In the genomic region with DNA sequence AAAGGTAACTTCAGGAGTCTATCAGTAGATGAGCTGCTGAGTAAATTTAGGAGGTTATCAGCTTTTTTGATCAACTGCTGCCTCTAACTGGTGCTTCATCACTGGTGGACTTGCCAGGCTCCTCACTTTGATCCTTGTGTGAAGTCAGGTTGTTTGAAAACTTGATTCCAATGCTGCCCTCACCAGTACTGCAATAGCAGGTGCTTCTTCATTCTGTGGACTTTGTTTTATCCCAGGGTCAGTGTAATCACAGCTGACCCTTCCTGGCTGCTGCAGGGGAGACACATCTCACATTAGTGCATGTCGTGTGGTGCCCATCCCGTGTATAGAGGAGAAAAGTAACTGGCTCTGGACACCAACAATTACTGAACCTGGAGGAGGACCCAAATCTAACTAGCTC, we compare ENCODE assay signal across 19 cellular contexts. TPM values are rescaled to one million over a fixed set of nuclear protein-coding genes. Genes with fewer than 3 reads are reported as not detected.
DNase-seq lines count a peak whose midpoint lies in the region; ATAC-seq and TF ChIP-seq lines count a peak whose summit lies in the region.
"Had no signal": no experiment of that assay in that cellular context is flagged by ENCODE, and none has a peak within 500 bp of the region (broad histone marks: within the 10 kb centered on the region; RNA-seq: fewer than 3 reads in every experiment).

No MANE protein-coding gene starts in this region.

- H3K9me3 ChIP-seq in right atrium auricular region (no peaks in the 10 kb centered on the region), esophagus squamous epithelium (no peaks in the 10 kb centered on the region)
- H3K9me3 ChIP-seq: HAP-1 had no signal

- H3K36me3 Mint-ChIP-seq in endothelial cell (ENCODE audit: low read depth, unreplicated experiment) (peaks cover 22% of the 10 kb centered on the region), neural crest cell (ENCODE audit: low read depth) (no peaks in the 10 kb centered on the region)
- peaks cover 10% of the 10 kb centered on the region for H3K36me3 Mint-ChIP-seq in activated T-cell treated with anti-CD3 and anti-CD28 coated beads, Interleukin-2, amount 50 U/mL, for 4 hours (ENCODE audit: insufficient read depth)

- intact Hi-C loops in Right ventricle myocardium inferior (cut with DNase I) (no loop called here), esophagus squamous epithelium (cut with DNase I) (no loop called here)

- peaks cover 3% of the 10 kb centered on the region for H3K27me3 Mint-ChIP-seq in endothelial cell (ENCODE audit: unreplicated experiment)
- no peaks in the 10 kb centered on the region for H3K27me3 Mint-ChIP-seq in neural crest cell (ENCODE audit: low read depth)
- no peaks in the 10 kb centered on the region for H3K27me3 Mint-ChIP-seq in activated T-cell treated with anti-CD3 and anti-CD28 coated beads, Interleukin-2, amount 50 U/mL, for 4 hours (ENCODE audit: low read depth)
- H3K27me3 Mint-ChIP-seq: B cell; CD4-positive, alpha-beta T cell; CD8-positive, alpha-beta memory T cell had no signal

- no peak overlapping the region for H3K4me3 Mint-ChIP-seq in endothelial cell (ENCODE audit: unreplicated experiment)
- H3K4me3 Mint-ChIP-seq in neural crest cell: no peak overlapping the region
- no peak overlapping the region for H3K4me3 Mint-ChIP-seq in activated T-cell treated with anti-CD3 and anti-CD28 coated beads, Interleukin-2, amount 50 U/mL, for 4 hours
- H3K4me3 Mint-ChIP-seq: B cell; CD4-positive, alpha-beta T cell; CD8-positive, alpha-beta memory T cell; HFFc6 had no signal

- no peak for ATAC-seq in Right ventricle myocardium inferior
- no peak for ATAC-seq in activated T-cell treated with anti-CD3 and anti-CD28 coated beads, Interleukin-2, amount 50 U/mL, for 4 hours

- H3K27me3 ChIP-seq in right atrium auricular region (no peaks in the 10 kb centered on the region), esophagus squamous epithelium (no peaks in the 10 kb centered on the region)
- H3K27me3 ChIP-seq: BLaER1 had no signal

- H3K4me1 Mint-ChIP-seq in endothelial cell (ENCODE audit: unreplicated experiment): peaks cover 13% of the 10 kb centered on the region
- H3K4me1 Mint-ChIP-seq in neural crest cell: no peaks in the 10 kb centered on the region
- H3K4me1 Mint-ChIP-seq in activated T-cell treated with anti-CD3 and anti-CD28 coated beads, Interleukin-2, amount 50 U/mL, for 4 hours (ENCODE audit: low read depth): peaks cover 10% of the 10 kb centered on the region
- H3K4me1 Mint-ChIP-seq: CD8-positive, alpha-beta memory T cell had no signal

- 83 to 85% methylated on average over 2 of the region's 2 CpGs for WGBS in esophagus squamous epithelium, 2 donors

- TF ChIP-seq CTCF in right atrium auricular region (IDR thresholded peaks at IDR 0.05): no peak
- no peak for TF ChIP-seq CTCF in endothelial cell (IDR thresholded peaks at IDR 0.05; ENCODE audit: unreplicated experiment)
- no peak for TF ChIP-seq CTCF in neural crest cell (conservative IDR thresholded peaks at IDR 0.05)
- no peak for TF ChIP-seq CTCF in esophagus squamous epithelium (IDR thresholded peaks at IDR 0.05)

- H3K36me3 ChIP-seq in right atrium auricular region (no peaks in the 10 kb centered on the region), esophagus squamous epithelium (no peaks in the 10 kb centered on the region)
- H3K36me3 ChIP-seq: HAP-1 had no signal

- H3K4me1 ChIP-seq in right atrium auricular region: no peaks in the 10 kb centered on the region
- no peaks in the 10 kb centered on the region for H3K4me1 ChIP-seq in esophagus squamous epithelium

- H3K4me3 ChIP-seq in right atrium auricular region (no peak overlapping the region), esophagus squamous epithelium (no peak overlapping the region)
- H3K4me3 ChIP-seq: BLaER1, HAP-1 had no signal

- H3K27ac Mint-ChIP-seq in endothelial cell (ENCODE audit: unreplicated experiment) (peak overlapping the region; percentile 79), neural crest cell (ENCODE audit: unreplicated experiment) (peak overlapping the region; percentile 59)
- H3K27ac Mint-ChIP-seq: B cell; CD4-positive, alpha-beta T cell; CD8-positive, alpha-beta memory T cell; HFFc6 had no signal

- TF ChIP-seq POLR2A in esophagus squamous epithelium (IDR thresholded peaks at IDR 0.05): no peak

- H3K9me3 Mint-ChIP-seq in endothelial cell (ENCODE audit: unreplicated experiment): no peaks in the 10 kb centered on the region
- H3K9me3 Mint-ChIP-seq in neural crest cell: no peaks in the 10 kb centered on the region
- H3K9me3 Mint-ChIP-seq in activated T-cell treated with anti-CD3 and anti-CD28 coated beads, Interleukin-2, amount 50 U/mL, for 4 hours: no peaks in the 10 kb centered on the region
- H3K9me3 Mint-ChIP-seq: CD8-positive, alpha-beta memory T cell; HFFc6 had no signal

- H3K27ac ChIP-seq in right atrium auricular region (no peak overlapping the region), esophagus squamous epithelium (no peak overlapping the region)
- H3K27ac ChIP-seq: 22Rv1, BLaER1, C4-2B had no signal

- peak; percentile 9 for DNase-seq in DMS 273 (lab: John Stamatoyannopoulos, UW; ENCODE audit: unreplicated experiment)
- DNase-seq in DMS 273 treated with DMSO at 0.1 percent for 48 hours (lab: John Stamatoyannopoulos, UW): no peak
- peak; percentile 21 for DNase-seq in right atrium auricular region (ENCODE audit: low spot score)
- no peak for DNase-seq in Right ventricle myocardium inferior (ENCODE audit: missing footprints)
- no peak for DNase-seq in endothelial cell (ENCODE audit: low spot score)
- no peak for DNase-seq in neural crest cell (ENCODE audit: low read depth, low spot score)
- no peak for DNase-seq in activated T-cell treated with anti-CD3 and anti-CD28 coated beads, Interleukin-2, amount 50 U/mL, for 4 hours
- DNase-seq in esophagus squamous epithelium (lab: John Stamatoyannopoulos, UW): no peak
- DNase-seq: CD4-positive, alpha-beta T cell; CD8-positive, alpha-beta memory T cell; DMS153; DND-41; GOT3; HFFc6 had no signal

RNA-seq across cellular contexts. Expression of gene KIAA1614, which starts 20.0 kb away (rescaled TPM):
- total RNA-seq in right atrium auricular region (10 to 100 TPM in 1 of 2 donors, 1 to 10 TPM in 1; 9.1 to 11.0 TPM), Right ventricle myocardium inferior (6.4 TPM), endothelial cell (ENCODE audit: unreplicated experiment) (2.6 TPM), neural crest cell (2.1 and 3.2 TPM in 2 replicates), esophagus squamous epithelium (1 to 10 TPM in 2 of 4 donors, under 1 TPM in 2; 0.66 to 7.6 (median 2.8) TPM)
- under 1 TPM; 0.10 to 0.16 (median 0.11) TPM for total RNA-seq in activated T-cell treated with anti-CD3 and anti-CD28 coated beads, Interleukin-2, amount 50 U/mL, for 4 hours

Comparison
In these comparisons a context has a peak if more than half of its experiments do, and no peak if none do; other contexts are left out.
1. DNase-seq: peak in DMS 273 (single experiment) and right atrium auricular region (single experiment); none in DMS 273 treated with DMSO at 0.1 percent for 48 hours (single experiment), Right ventricle myocardium inferior (single experiment), endothelial cell (single experiment), neural crest cell (single experiment), activated T-cell treated with anti-CD3 and anti-CD28 coated beads, Interleukin-2, amount 50 U/mL, for 4 hours (single experiment) and esophagus squamous epithelium (single experiment).